Comparison of ENCODE assay signal across 8 cellular contexts in the genomic region with DNA sequence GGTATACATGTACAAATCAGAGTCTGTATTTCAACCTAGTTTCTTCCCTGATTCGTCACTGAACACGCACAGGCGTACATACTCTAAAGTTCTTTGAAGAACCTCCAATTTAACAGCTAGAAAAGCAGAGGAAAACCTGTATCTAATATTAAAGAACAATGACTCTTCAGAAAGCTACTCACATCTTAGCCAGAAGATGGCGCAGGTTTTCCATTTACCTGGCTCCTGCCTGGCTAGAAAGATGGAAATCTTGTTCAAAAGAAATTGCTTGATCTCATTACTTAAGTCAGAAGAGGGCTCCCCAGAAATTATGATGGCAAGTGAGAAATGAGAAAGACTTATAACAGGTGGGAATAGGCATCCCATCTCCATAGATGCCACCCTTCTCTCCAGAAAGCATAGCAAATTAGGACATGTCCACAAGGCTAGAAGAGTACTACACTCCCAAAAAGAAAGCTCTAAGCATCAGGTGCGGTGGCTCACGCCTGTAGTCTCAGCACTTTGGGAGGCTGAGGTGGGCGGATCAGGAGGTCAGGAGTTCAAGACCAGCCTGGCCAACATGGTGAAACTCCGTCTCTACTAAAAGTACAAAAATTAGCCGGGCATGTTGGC. TPM values are rescaled to one million over a fixed set of nuclear protein-coding genes. Genes with fewer than 3 reads are reported as not detected.
A peak's percentile ranks its signal among the peaks of the same experiment; 100 is the strongest.
DNase-seq lines count a peak whose midpoint lies in the region; ATAC-seq, FAIRE-seq and TF ChIP-seq lines count a peak whose summit lies in the region.

No MANE protein-coding gene starts in this region.

- no peaks in the 10 kb centered on the region for H3K4me1 Mint-ChIP-seq in activated naive CD8-positive, alpha-beta T cell treated with anti-CD3 and anti-CD28 coated beads, Interleukin-2, amount 10 ng/mL, durations not matched to agents 7 days and 5 days
- H3K4me1 Mint-ChIP-seq in activated naive CD8-positive, alpha-beta T cell treated with anti-CD3 and anti-CD28 coated beads for 36 hours = no peaks in the 10 kb centered on the region

- H3K27me3 ChIP-seq in bronchial epithelial cell (ENCODE audit: control insufficient read depth, insufficient read depth, low read length) = no peaks in the 10 kb centered on the region
- H3K27me3 ChIP-seq in liver (ENCODE audit: control insufficient read depth in 4 of 4, insufficient read depth in 4 of 4, low read length in 3 of 4) = no peaks in the 10 kb centered on the region
- peaks cover under 1% of the 10 kb centered on the region for H3K27me3 ChIP-seq in suprapubic skin

- H3K9me3 Mint-ChIP-seq in activated naive CD8-positive, alpha-beta T cell treated with anti-CD3 and anti-CD28 coated beads, Interleukin-2, amount 10 ng/mL, durations not matched to agents 7 days and 5 days = no peaks in the 10 kb centered on the region
- no peaks in the 10 kb centered on the region for H3K9me3 Mint-ChIP-seq in activated naive CD8-positive, alpha-beta T cell treated with anti-CD3 and anti-CD28 coated beads for 36 hours

- no peak for FAIRE-seq in bronchial epithelial cell (lab: Jason Lieb, UNC)

- no peaks in the 10 kb centered on the region for H3K36me3 Mint-ChIP-seq in activated naive CD8-positive, alpha-beta T cell treated with anti-CD3 and anti-CD28 coated beads, Interleukin-2, amount 10 ng/mL, durations not matched to agents 7 days and 5 days
- H3K36me3 Mint-ChIP-seq in activated naive CD8-positive, alpha-beta T cell treated with anti-CD3 and anti-CD28 coated beads for 36 hours = no peaks in the 10 kb centered on the region

- peak; percentile 92 to 94 for TF ChIP-seq RAD21 in liver (IDR thresholded peaks at IDR 0.05)

- H3K4me3 ChIP-seq in bronchial epithelial cell (ENCODE audit: low read depth, low read length) = no peak overlapping the region
- H3K4me3 ChIP-seq in liver (ENCODE audit: low read depth in 1 of 3, low read length in 3 of 3) = no peak overlapping the region
- H3K4me3 ChIP-seq in suprapubic skin = no peak overlapping the region

- intact Hi-C loops in posterior vena cava (cut with DNase I) = loop anchor here (2.0 to 5.0 kb wide), 2 partner anchors 227 to 231 kb away; no protein-coding TSS in a partner anchor

- TF ChIP-seq EP300 in suprapubic skin (IDR thresholded peaks at IDR 0.05) = no peak

- H3K9me3 ChIP-seq in liver (ENCODE audit: control insufficient read depth in 4 of 4, low read length in 3 of 4) = no peaks in the 10 kb centered on the region
- no peaks in the 10 kb centered on the region for H3K9me3 ChIP-seq in suprapubic skin

- WGBS in liver = 45% methylated on average over 9 of the region's 9 CpGs
- 51% methylated on average over 9 of the region's 9 CpGs for WGBS in suprapubic skin

- H3K36me3 ChIP-seq in bronchial epithelial cell (ENCODE audit: control insufficient read depth, insufficient read depth, low read length) (no peaks in the 10 kb centered on the region), liver (ENCODE audit: control insufficient read depth in 4 of 4, insufficient read depth in 3 of 4, low read depth in 1 of 4, low read length in 3 of 4) (no peaks in the 10 kb centered on the region), suprapubic skin (no peaks in the 10 kb centered on the region)

- DNase-seq in activated naive CD8-positive, alpha-beta T cell treated with anti-CD3 and anti-CD28 coated beads, Interleukin-2, amount 10 ng/mL, durations not matched to agents 7 days and 5 days = no peak
- no peak for DNase-seq in activated naive CD8-positive, alpha-beta T cell treated with anti-CD3 and anti-CD28 coated beads for 36 hours
- peak; percentile 77 to 82 for DNase-seq in Kasumi-1 (lab: John Stamatoyannopoulos, UW)
- peak; percentile 57 for DNase-seq in RPMI8226
- DNase-seq in bronchial epithelial cell (ENCODE audit: low read depth) = peak; percentile 47
- peak in 1 of 2 donors; percentile 18 for DNase-seq in suprapubic skin (ENCODE audit: low spot score in 2 of 2)
- DNase-seq in posterior vena cava (ENCODE audit: low spot score) = no peak

- H3K27ac Mint-ChIP-seq in activated naive CD8-positive, alpha-beta T cell treated with anti-CD3 and anti-CD28 coated beads, Interleukin-2, amount 10 ng/mL, durations not matched to agents 7 days and 5 days = no peak overlapping the region
- H3K27ac Mint-ChIP-seq in activated naive CD8-positive, alpha-beta T cell treated with anti-CD3 and anti-CD28 coated beads for 36 hours = no peak overlapping the region

- H3K4me1 ChIP-seq in liver (ENCODE audit: control insufficient read depth in 4 of 4, insufficient read depth in 4 of 4, low read length in 3 of 4) (no peaks in the 10 kb centered on the region), suprapubic skin (peaks cover 12% of the 10 kb centered on the region)

- no peak for TF ChIP-seq POLR2A in suprapubic skin (IDR thresholded peaks at IDR 0.05)

- H3K9ac ChIP-seq in liver (ENCODE audit: low read depth in 1 of 2, low read length in 2 of 2) = no peak overlapping the region

- peak; percentile 58 for ATAC-seq in activated naive CD8-positive, alpha-beta T cell treated with anti-CD3 and anti-CD28 coated beads, Interleukin-2, amount 10 ng/mL, durations not matched to agents 7 days and 5 days (ENCODE audit: low read depth)

- POLR2A ChIA-PET in activated naive CD8-positive, alpha-beta T cell treated with anti-CD3 and anti-CD28 coated beads, Interleukin-2, amount 10 ng/mL, durations not matched to agents 7 days and 5 days (lab: Charles Lee) = interaction anchor here (1.2 kb wide), 1 partner anchor 256 kb away, joined by 6 read pairs; no protein-coding TSS in a partner anchor

- TF ChIP-seq CTCF in bronchial epithelial cell (IDR thresholded peaks at IDR 0.05; ENCODE audit: insufficient read depth, low read length, severe bottlenecking) (peak; percentile 61), liver (IDR thresholded peaks at IDR 0.05; ENCODE audit: low read depth, low read length, missing input control) (peak; percentile 79), suprapubic skin (IDR thresholded peaks at IDR 0.05) (peak; percentile 59 to 60)

- H3K27ac ChIP-seq in liver (ENCODE audit: low read depth in 1 of 2, low read length in 2 of 2) (no peak overlapping the region), suprapubic skin (no peak overlapping the region)

- no peaks in the 10 kb centered on the region for H3K27me3 Mint-ChIP-seq in activated naive CD8-positive, alpha-beta T cell treated with anti-CD3 and anti-CD28 coated beads, Interleukin-2, amount 10 ng/mL, durations not matched to agents 7 days and 5 days
- peaks cover 4% of the 10 kb centered on the region for H3K27me3 Mint-ChIP-seq in activated naive CD8-positive, alpha-beta T cell treated with anti-CD3 and anti-CD28 coated beads for 36 hours

- no peak overlapping the region for H3K4me3 Mint-ChIP-seq in activated naive CD8-positive, alpha-beta T cell treated with anti-CD3 and anti-CD28 coated beads, Interleukin-2, amount 10 ng/mL, durations not matched to agents 7 days and 5 days
- no peak overlapping the region for H3K4me3 Mint-ChIP-seq in activated naive CD8-positive, alpha-beta T cell treated with anti-CD3 and anti-CD28 coated beads for 36 hours

TF ChIP-seq in liver, 16 proteins besides CTCF, POLR2A, EP300 and RAD21:
- TF ChIP-seq, protein P1, sequence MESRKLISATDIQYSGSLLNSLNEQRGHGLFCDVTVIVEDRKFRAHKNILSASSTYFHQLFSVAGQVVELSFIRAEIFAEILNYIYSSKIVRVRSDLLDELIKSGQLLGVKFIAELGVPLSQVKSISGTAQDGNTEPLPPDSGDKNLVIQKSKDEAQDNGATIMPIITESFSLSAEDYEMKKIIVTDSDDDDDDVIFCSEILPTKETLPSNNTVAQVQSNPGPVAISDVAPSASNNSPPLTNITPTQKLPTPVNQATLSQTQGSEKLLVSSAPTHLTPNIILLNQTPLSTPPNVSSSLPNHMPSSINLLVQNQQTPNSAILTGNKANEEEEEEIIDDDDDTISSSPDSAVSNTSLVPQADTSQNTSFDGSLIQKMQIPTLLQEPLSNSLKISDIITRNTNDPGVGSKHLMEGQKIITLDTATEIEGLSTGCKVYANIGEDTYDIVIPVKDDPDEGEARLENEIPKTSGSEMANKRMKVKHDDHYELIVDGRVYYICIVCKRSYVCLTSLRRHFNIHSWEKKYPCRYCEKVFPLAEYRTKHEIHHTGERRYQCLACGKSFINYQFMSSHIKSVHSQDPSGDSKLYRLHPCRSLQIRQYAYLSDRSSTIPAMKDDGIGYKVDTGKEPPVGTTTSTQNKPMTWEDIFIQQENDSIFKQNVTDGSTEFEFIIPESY (IDR thresholded peaks at IDR 0.05) = no peak
- TF ChIP-seq, protein P2, sequence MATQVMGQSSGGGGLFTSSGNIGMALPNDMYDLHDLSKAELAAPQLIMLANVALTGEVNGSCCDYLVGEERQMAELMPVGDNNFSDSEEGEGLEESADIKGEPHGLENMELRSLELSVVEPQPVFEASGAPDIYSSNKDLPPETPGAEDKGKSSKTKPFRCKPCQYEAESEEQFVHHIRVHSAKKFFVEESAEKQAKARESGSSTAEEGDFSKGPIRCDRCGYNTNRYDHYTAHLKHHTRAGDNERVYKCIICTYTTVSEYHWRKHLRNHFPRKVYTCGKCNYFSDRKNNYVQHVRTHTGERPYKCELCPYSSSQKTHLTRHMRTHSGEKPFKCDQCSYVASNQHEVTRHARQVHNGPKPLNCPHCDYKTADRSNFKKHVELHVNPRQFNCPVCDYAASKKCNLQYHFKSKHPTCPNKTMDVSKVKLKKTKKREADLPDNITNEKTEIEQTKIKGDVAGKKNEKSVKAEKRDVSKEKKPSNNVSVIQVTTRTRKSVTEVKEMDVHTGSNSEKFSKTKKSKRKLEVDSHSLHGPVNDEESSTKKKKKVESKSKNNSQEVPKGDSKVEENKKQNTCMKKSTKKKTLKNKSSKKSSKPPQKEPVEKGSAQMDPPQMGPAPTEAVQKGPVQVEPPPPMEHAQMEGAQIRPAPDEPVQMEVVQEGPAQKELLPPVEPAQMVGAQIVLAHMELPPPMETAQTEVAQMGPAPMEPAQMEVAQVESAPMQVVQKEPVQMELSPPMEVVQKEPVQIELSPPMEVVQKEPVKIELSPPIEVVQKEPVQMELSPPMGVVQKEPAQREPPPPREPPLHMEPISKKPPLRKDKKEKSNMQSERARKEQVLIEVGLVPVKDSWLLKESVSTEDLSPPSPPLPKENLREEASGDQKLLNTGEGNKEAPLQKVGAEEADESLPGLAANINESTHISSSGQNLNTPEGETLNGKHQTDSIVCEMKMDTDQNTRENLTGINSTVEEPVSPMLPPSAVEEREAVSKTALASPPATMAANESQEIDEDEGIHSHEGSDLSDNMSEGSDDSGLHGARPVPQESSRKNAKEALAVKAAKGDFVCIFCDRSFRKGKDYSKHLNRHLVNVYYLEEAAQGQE (IDR thresholded peaks at IDR 0.05) = no peak
- TF ChIP-seq JUND (IDR thresholded peaks at IDR 0.05) = no peak
TF ChIP-seq in liver: peak in this region for 0.

RNA-seq across cellular contexts. Expression of a gene that starts 19.0 kb away (rescaled TPM):
- not detected for total RNA-seq in activated naive CD8-positive, alpha-beta T cell treated with anti-CD3 and anti-CD28 coated beads, Interleukin-2, amount 10 ng/mL, durations not matched to agents 7 days and 5 days
- total RNA-seq in activated naive CD8-positive, alpha-beta T cell treated with anti-CD3 and anti-CD28 coated beads for 36 hours = under 1 TPM; 0.41 to 0.48 TPM
- total RNA-seq in bronchial epithelial cell = under 0.01 and 0.13 TPM in 2 replicates
- total RNA-seq in liver = under 1 TPM; under 0.01 to 0.14 TPM
- polyA plus RNA-seq in liver = under 1 TPM in 1 of 2 donors, not detected in 1; 0.01 TPM
- under 1 TPM in 1 of 4 donors, not detected in 3; 0.16 TPM for total RNA-seq in suprapubic skin
- total RNA-seq in posterior vena cava = under 1 TPM; 0.09 to 0.48 TPM

Comparison
In these comparisons a context has a peak if more than half of its experiments do, and no peak if none do; other contexts are left out.
1. DNase-seq: peak in Kasumi-1 (2 of 2), RPMI8226 (single experiment) and bronchial epithelial cell (single experiment); none in activated naive CD8-positive, alpha-beta T cell treated with anti-CD3 and anti-CD28 coated beads, Interleukin-2, amount 10 ng/mL, durations not matched to agents 7 days and 5 days (single experiment), activated naive CD8-positive, alpha-beta T cell treated with anti-CD3 and anti-CD28 coated beads for 36 hours (single experiment) and posterior vena cava (single experiment).
2. Peak in every context shown above with its lines, with median percentiles within 50 percentile points of each other: CTCF ChIP-seq.